Comparison of ENCODE assay signal across 8 cellular contexts in genomic region chr12:128820723-128821432, GRCh38. TPM values are rescaled to one million over a fixed set of nuclear protein-coding genes. Genes with fewer than 3 reads are reported as not detected.
DNase-seq lines count a peak whose midpoint lies in the region; ATAC-seq and TF ChIP-seq lines count a peak whose summit lies in the region.

No MANE protein-coding gene starts in this region.

- H3K4me3 Mint-ChIP-seq in activated T-helper 17 cell treated with anti-CD3 and anti-CD28 coated beads, Interleukin-2, amount 50 U/mL, for 72 hours = peak overlapping the region; percentile 63
- H3K4me3 Mint-ChIP-seq in natural killer cell = peak overlapping the region; percentile 98

- no peak for TF ChIP-seq CTCF in DOHH2 (IDR thresholded peaks at IDR 0.05; ENCODE audit: low read depth, low read length, poor library complexity, severe bottlenecking)
- no peak for TF ChIP-seq CTCF in natural killer cell (IDR thresholded peaks at IDR 0.05)
- no peak for TF ChIP-seq CTCF in MM.1S (IDR thresholded peaks at IDR 0.05; ENCODE audit: low read length)

- peaks cover 75% of the 10 kb centered on the region for H3K4me1 ChIP-seq in DOHH2 (ENCODE audit: control insufficient read depth, low read length)
- H3K4me1 ChIP-seq in MM.1S (ENCODE audit: low read length) = no peaks in the 10 kb centered on the region

- H4K20me1 ChIP-seq in DOHH2 (ENCODE audit: control insufficient read depth, insufficient read depth, low read depth, low read length) = peaks cover 25% of the 10 kb centered on the region
- no peaks in the 10 kb centered on the region for H4K20me1 ChIP-seq in MM.1S (ENCODE audit: insufficient read depth, low read length)

- H3K27ac ChIP-seq in DOHH2 (ENCODE audit: low read depth, low read length) (peak overlapping the region; percentile 93), MM.1S (ENCODE audit: low read length) (no peak overlapping the region)

- H3K4me2 ChIP-seq in DOHH2 (ENCODE audit: low read length) (peak overlapping the region; percentile 99), MM.1S (ENCODE audit: low read depth, low read length) (no peak overlapping the region)

- H3K4me1 Mint-ChIP-seq in activated T-helper 17 cell treated with anti-CD3 and anti-CD28 coated beads, Interleukin-2, amount 50 U/mL, for 72 hours = peaks cover 38% of the 10 kb centered on the region
- H3K4me1 Mint-ChIP-seq in natural killer cell = peaks cover 54 to 67% of the 10 kb centered on the region in 2 donors

- H3K4me3 ChIP-seq in DOHH2 (ENCODE audit: low read length) (peak overlapping the region; percentile 98), MM.1S (ENCODE audit: low read length) (no peak overlapping the region)

- H3K36me3 Mint-ChIP-seq in activated T-helper 17 cell treated with anti-CD3 and anti-CD28 coated beads, Interleukin-2, amount 50 U/mL, for 72 hours (ENCODE audit: low read depth) = peaks cover 25% of the 10 kb centered on the region
- peaks cover 6% of the 10 kb centered on the region for H3K36me3 Mint-ChIP-seq in natural killer cell

- H3K9me3 ChIP-seq in DOHH2 (ENCODE audit: control insufficient read depth, insufficient read depth, low read length) = no peaks in the 10 kb centered on the region
- H3K9me3 ChIP-seq in MM.1S (replicated peaks; ENCODE audit: insufficient read depth, low read length) = no peaks in the 10 kb centered on the region

- H3K9ac ChIP-seq in MM.1S (ENCODE audit: low read length) = no peak overlapping the region

- no peak for DNase-seq in natural killer cell
- DNase-seq in HCEC 1CT = no peak
- DNase-seq in SK-N-DZ (ENCODE audit: low spot score) = no peak
- DNase-seq in MM.1S = no peak

- peak; percentile 65 for ATAC-seq in GM19324 (IDR thresholded peaks at IDR 0.05; ENCODE audit: low FRiP score, unreplicated experiment)
- peak; percentile 70 for ATAC-seq in HG03175 (IDR thresholded peaks at IDR 0.05; ENCODE audit: unreplicated experiment)
- ATAC-seq in activated T-helper 17 cell treated with anti-CD3 and anti-CD28 coated beads, Interleukin-2, amount 50 U/mL, for 72 hours (replicated peaks) = no peak
- ATAC-seq in natural killer cell = peak; percentile 48 to 68 (median 53)

- H3K36me3 ChIP-seq in DOHH2 (ENCODE audit: control insufficient read depth, low read length) (peaks cover 65% of the 10 kb centered on the region), MM.1S (replicated peaks; ENCODE audit: insufficient read depth, low read length) (no peaks in the 10 kb centered on the region)

- H3K27ac Mint-ChIP-seq in activated T-helper 17 cell treated with anti-CD3 and anti-CD28 coated beads, Interleukin-2, amount 50 U/mL, for 72 hours = peak overlapping the region; percentile 22
- peak overlapping the region; percentile 99 for H3K27ac Mint-ChIP-seq in natural killer cell

- intact Hi-C loops in natural killer cell (cut with micrococcal nuclease) = no loop called here

- H2AFZ ChIP-seq in MM.1S (ENCODE audit: low read length) = no peak overlapping the region

- no peaks in the 10 kb centered on the region for H3K27me3 ChIP-seq in DOHH2 (ENCODE audit: control insufficient read depth, low read length)
- H3K27me3 ChIP-seq in MM.1S (replicated peaks; ENCODE audit: insufficient read depth, low read length) = no peaks in the 10 kb centered on the region

- H3K27me3 Mint-ChIP-seq in activated T-helper 17 cell treated with anti-CD3 and anti-CD28 coated beads, Interleukin-2, amount 50 U/mL, for 72 hours = no peaks in the 10 kb centered on the region
- no peaks in the 10 kb centered on the region for H3K27me3 Mint-ChIP-seq in natural killer cell (ENCODE audit: low read depth in 2 of 2)

- no peaks in the 10 kb centered on the region for H3K9me3 Mint-ChIP-seq in activated T-helper 17 cell treated with anti-CD3 and anti-CD28 coated beads, Interleukin-2, amount 50 U/mL, for 72 hours
- H3K9me3 Mint-ChIP-seq in natural killer cell = no peaks in the 10 kb centered on the region

- peaks cover 88% of the 10 kb centered on the region for H3K79me2 ChIP-seq in DOHH2 (ENCODE audit: control insufficient read depth, low read length)
- H3K79me2 ChIP-seq in MM.1S (ENCODE audit: low read length) = peaks cover 73% of the 10 kb centered on the region

- no peaks in the 10 kb centered on the region for H3K9me2 ChIP-seq in DOHH2 (replicated peaks; ENCODE audit: control insufficient read depth, low read length)
- H3K9me2 ChIP-seq in MM.1S (replicated peaks; ENCODE audit: insufficient read depth, low read length) = no peaks in the 10 kb centered on the region

- H3F3A ChIP-seq in DOHH2 (ENCODE audit: control insufficient read depth, insufficient read depth) (peaks cover 27% of the 10 kb centered on the region), MM.1S (ENCODE audit: insufficient read depth, low read length) (no peaks in the 10 kb centered on the region)

RNA-seq across cellular contexts. Expression of gene SLC15A4, which starts 2.9 kb away (rescaled TPM):
- total RNA-seq in activated T-helper 17 cell treated with anti-CD3 and anti-CD28 coated beads, Interleukin-2, amount 50 U/mL, for 72 hours = 10 to 100 TPM; 25.2 to 34.2 TPM
- total RNA-seq in natural killer cell = 100 to 1,000 TPM; 176 to 306 (median 250) TPM
- 16.6 and 32.9 TPM in 2 replicates for polyA plus RNA-seq in SK-N-DZ (2014; cell fraction: cytosol; rRNA removed)
- polyA plus RNA-seq in SK-N-DZ (2014; cell fraction: nucleus; rRNA removed) = 47.1 and 51.4 TPM in 2 replicates

RNA-seq across cellular contexts. Expression of gene GLT1D1, which starts 32.4 kb away (rescaled TPM):
- not detected for total RNA-seq in activated T-helper 17 cell treated with anti-CD3 and anti-CD28 coated beads, Interleukin-2, amount 50 U/mL, for 72 hours
- 1 to 10 TPM in 2 of 3 donors, under 1 TPM in 1; 0.33 to 3.2 (median 2.6) TPM for total RNA-seq in natural killer cell
- 1.1 and 1.2 TPM in 2 replicates for polyA plus RNA-seq in SK-N-DZ (2014; cell fraction: cytosol; rRNA removed)
- polyA plus RNA-seq in SK-N-DZ (2014; cell fraction: nucleus; rRNA removed) = 0.85 and 1.3 TPM in 2 replicates

Comparison
In these comparisons a context has a peak if more than half of its experiments do, and no peak if none do; other contexts are left out.
1. RNA of gene SLC15A4, which starts 2.9 kb away (total RNA-seq): 176 to 306 TPM in natural killer cell; 25.2 to 34.2 TPM in activated T-helper 17 cell treated with anti-CD3 and anti-CD28 coated beads, Interleukin-2, amount 50 U/mL, for 72 hours; every median in the first group is over 4 times any median in the second.